In genomic region chr20:46408281-46408731, GRCh38 we compare ENCODE assay signal across 2 cellular contexts.
TF ChIP-seq lines count a peak whose summit lies in the region.

No MANE protein-coding gene starts in this region.

TF ChIP-seq in SK-N-SH, 30 proteins besides CTCF, POLR2A, EP300 and RAD21:
- TF ChIP-seq REST (IDR thresholded peaks at IDR 0.05; ENCODE audit: low read depth, low read length), result no peak
- TF ChIP-seq JUND (IDR thresholded peaks at IDR 0.05), result no peak
- TF ChIP-seq NFIC (IDR thresholded peaks at IDR 0.05; ENCODE audit: borderline replicate concordance), result no peak
- TF ChIP-seq RXRA (IDR thresholded peaks at IDR 0.05; ENCODE audit: borderline replicate concordance, low read depth), result no peak
- TF ChIP-seq YY1 (IDR thresholded peaks at IDR 0.05; ENCODE audit: low read depth), result no peak
- TF ChIP-seq TAF1 (IDR thresholded peaks at IDR 0.05; ENCODE audit: borderline replicate concordance, low read depth, low read length), result no peak
- no peak for TF ChIP-seq FOXJ3 (CRISPR knock-in tag; IDR thresholded peaks at IDR 0.05)
- TF ChIP-seq MEF2A (IDR thresholded peaks at IDR 0.05; ENCODE audit: borderline replicate concordance, low read depth), result no peak
- TF ChIP-seq FOXM1 (IDR thresholded peaks at IDR 0.05; ENCODE audit: low read depth), result no peak
- no peak for TF ChIP-seq RFX5 (IDR thresholded peaks at IDR 0.05; ENCODE audit: low read length)
- no peak for TF ChIP-seq PBX3 (IDR thresholded peaks at IDR 0.05)
- no peak for TF ChIP-seq GABPA (IDR thresholded peaks at IDR 0.05; ENCODE audit: low read depth)
- no peak for TF ChIP-seq EZH2phosphoT487 (IDR thresholded peaks at IDR 0.05; ENCODE audit: borderline replicate concordance, low read depth)
- no peak for TF ChIP-seq SIN3A (IDR thresholded peaks at IDR 0.05; ENCODE audit: borderline replicate concordance, low read depth, low read length)

TF ChIP-seq in SK-N-SH treated with all-trans-retinoic acid at 6 μM for 48 hours, 23 proteins besides CTCF, POLR2A, EP300 and RAD21 (continued from another document):
- TF ChIP-seq CREB5 (CRISPR knock-in tag; IDR thresholded peaks at IDR 0.05; ENCODE audit: low read depth) (no peak), TSHZ2 (CRISPR knock-in tag; IDR thresholded peaks at IDR 0.05) (no peak), ZC3H10 (CRISPR knock-in tag; IDR thresholded peaks at IDR 0.05) (no peak), ZFP30 (CRISPR knock-in tag; IDR thresholded peaks at IDR 0.05) (no peak), ISL1 (CRISPR knock-in tag; IDR thresholded peaks at IDR 0.05) (no peak), TCF4 (CRISPR knock-in tag; IDR thresholded peaks at IDR 0.05; ENCODE audit: borderline replicate concordance) (no peak), BACH2 (CRISPR knock-in tag; IDR thresholded peaks at IDR 0.05; ENCODE audit: borderline replicate concordance) (no peak), ARNTL (CRISPR knock-in tag; IDR thresholded peaks at IDR 0.05; ENCODE audit: borderline replicate concordance, low read depth) (no peak), ZNF8 (CRISPR knock-in tag; IDR thresholded peaks at IDR 0.05) (no peak), PATZ1 (CRISPR knock-in tag; IDR thresholded peaks at IDR 0.05; ENCODE audit: borderline replicate concordance) (no peak), CSRNP3 (CRISPR knock-in tag; IDR thresholded peaks at IDR 0.05) (no peak), RARB (CRISPR knock-in tag; IDR thresholded peaks at IDR 0.05) (no peak)
